ENCODE assay signal across 30 cellular contexts in genomic region chr7:38477333-38477732, GRCh38.
"Had no signal": no experiment of that assay in that cellular context is flagged by ENCODE, and none has a peak within 500 bp of the region (broad histone marks: within the 10 kb centered on the region; RNA-seq: fewer than 3 reads in every experiment).

No MANE protein-coding gene starts in this region.

- H3K4me1 ChIP-seq: neural progenitor cell, parathyroid adenoma, psoas muscle, right lobe of liver, suprapubic skin, testis, tibial artery, transverse colon, upper lobe of right lung, uterus had no signal

- H3K9me3 Mint-ChIP-seq: nephron, neural progenitor cell, type B pancreatic cell had no signal

- H3K27ac ChIP-seq: neural progenitor cell, ovary, parathyroid adenoma, psoas muscle, right lobe of liver, sigmoid colon, suprapubic skin, testis, tibial artery, transverse colon, upper lobe of right lung, uterus had no signal

- H3K36me3 ChIP-seq: neural progenitor cell, ovary, right lobe of liver, sigmoid colon, suprapubic skin, tibial artery, transverse colon, upper lobe of right lung, uterus had no signal

- H3K27me3 ChIP-seq: neural progenitor cell, ovary, right lobe of liver, sigmoid colon, suprapubic skin, testis, tibial artery, transverse colon, upper lobe of right lung, uterus had no signal

- ATAC-seq: naive thymus-derived CD4-positive, alpha-beta T cell; natural killer cell; right lobe of liver; stimulated activated memory B cell treated with anti-CD40 and anti-IgM and Interleukin-4, amounts not matched to agents 10 μg/mL and 1 μg/mL and 100 μg/mL, for 72 hours; stimulated activated naive CD8-positive, alpha-beta T cell treated with anti-CD3 and anti-CD28 coated beads, Interleukin-15, amount 100 ng/mL, for 72 hours; stimulated activated naive CD8-positive, alpha-beta T cell treated with anti-CD3 and anti-CD28 coated beads, Interleukin-15, Interleukin-2, amounts not matched to agents 100 U/mL and 50 U/mL, for 24 hours; upper lobe of right lung had no signal

- H3K36me3 Mint-ChIP-seq: type B pancreatic cell had no signal

- H3K4me3 ChIP-seq: neural progenitor cell, ovary, psoas muscle, right lobe of liver, sigmoid colon, suprapubic skin, testis, tibial artery, transverse colon, upper lobe of right lung, uterus had no signal

- H3K9ac ChIP-seq: neural progenitor cell, parathyroid adenoma had no signal

- H3K4me1 Mint-ChIP-seq: naive thymus-derived CD4-positive, alpha-beta T cell; natural killer cell; nephron; neural progenitor cell; stimulated activated memory B cell treated with anti-CD40 and anti-IgM and Interleukin-4, amounts not matched to agents 10 μg/mL and 1 μg/mL and 100 μg/mL, for 72 hours; stimulated activated naive CD8-positive, alpha-beta T cell treated with anti-CD3 and anti-CD28 coated beads, Interleukin-15, amount 100 ng/mL, for 72 hours had no signal

- DNase-seq: naive thymus-derived CD4-positive, alpha-beta T cell; natural killer cell; occipital lobe; ovary; posterior cingulate gyrus; retina; right cardiac atrium; right lobe of liver; sigmoid colon; small intestine; stimulated activated CD4-positive, alpha-beta T cell treated with anti-CD3 and anti-CD28 coated beads, Interleukin-15, amount 100 ng/mL, for 24 hours; stimulated activated CD4-positive, alpha-beta T cell treated with anti-CD3 and anti-CD28 coated beads, Interleukin-2, amount 100 ng/mL, for 24 hours; stimulated activated CD4-positive, alpha-beta T cell treated with anti-CD3 and anti-CD28 coated beads, Interleukin-2, amount 100 ng/mL, for 48 hours; stimulated activated CD4-positive, alpha-beta T cell treated with anti-CD3 and anti-CD28 coated beads, Interleukin-4, amount 100 ng/mL, for 24 hours; stimulated activated naive CD4-positive, alpha-beta T cell; stimulated activated naive CD8-positive, alpha-beta T cell treated with anti-CD3 and anti-CD28 coated beads, Interleukin-15, amount 100 ng/mL, for 72 hours; stimulated activated naive CD8-positive, alpha-beta T cell treated with anti-CD3 and anti-CD28 coated beads, Interleukin-15, Interleukin-2, amounts not matched to agents 100 U/mL and 50 U/mL, for 24 hours; testis; tibial artery; transverse colon; upper lobe of right lung; uterus had no signal

- H3K4me2 ChIP-seq: neural progenitor cell had no signal

- H3K4me3 Mint-ChIP-seq: naive thymus-derived CD4-positive, alpha-beta T cell; natural killer cell; nephron; neural progenitor cell; stimulated activated memory B cell treated with anti-CD40 and anti-IgM and Interleukin-4, amounts not matched to agents 10 μg/mL and 1 μg/mL and 100 μg/mL, for 72 hours; stimulated activated naive CD8-positive, alpha-beta T cell treated with anti-CD3 and anti-CD28 coated beads, Interleukin-15, amount 100 ng/mL, for 72 hours; type B pancreatic cell had no signal

- H3K9me3 ChIP-seq: ovary, psoas muscle, right lobe of liver, sigmoid colon, suprapubic skin, testis, tibial artery, transverse colon, upper lobe of right lung, uterus had no signal

- H3K27ac Mint-ChIP-seq: naive thymus-derived CD4-positive, alpha-beta T cell; natural killer cell; nephron; neural progenitor cell; progenitor cell of endocrine pancreas; stimulated activated memory B cell treated with anti-CD40 and anti-IgM and Interleukin-4, amounts not matched to agents 10 μg/mL and 1 μg/mL and 100 μg/mL, for 72 hours; stimulated activated naive CD8-positive, alpha-beta T cell treated with anti-CD3 and anti-CD28 coated beads, Interleukin-15, amount 100 ng/mL, for 72 hours; type B pancreatic cell had no signal

- H2AFZ ChIP-seq: neural progenitor cell, parathyroid adenoma had no signal
